Comparison of ENCODE assay signal across 1 cellular context in genomic region chr6:109701774-109702173, GRCh38.
TF ChIP-seq lines count a peak whose summit lies in the region.

No MANE protein-coding gene starts in this region.

TF ChIP-seq in GM23338, 12 proteins besides CTCF, POLR2A, EP300 and RAD21 (continued from another document):
- TF ChIP-seq, protein P1, sequence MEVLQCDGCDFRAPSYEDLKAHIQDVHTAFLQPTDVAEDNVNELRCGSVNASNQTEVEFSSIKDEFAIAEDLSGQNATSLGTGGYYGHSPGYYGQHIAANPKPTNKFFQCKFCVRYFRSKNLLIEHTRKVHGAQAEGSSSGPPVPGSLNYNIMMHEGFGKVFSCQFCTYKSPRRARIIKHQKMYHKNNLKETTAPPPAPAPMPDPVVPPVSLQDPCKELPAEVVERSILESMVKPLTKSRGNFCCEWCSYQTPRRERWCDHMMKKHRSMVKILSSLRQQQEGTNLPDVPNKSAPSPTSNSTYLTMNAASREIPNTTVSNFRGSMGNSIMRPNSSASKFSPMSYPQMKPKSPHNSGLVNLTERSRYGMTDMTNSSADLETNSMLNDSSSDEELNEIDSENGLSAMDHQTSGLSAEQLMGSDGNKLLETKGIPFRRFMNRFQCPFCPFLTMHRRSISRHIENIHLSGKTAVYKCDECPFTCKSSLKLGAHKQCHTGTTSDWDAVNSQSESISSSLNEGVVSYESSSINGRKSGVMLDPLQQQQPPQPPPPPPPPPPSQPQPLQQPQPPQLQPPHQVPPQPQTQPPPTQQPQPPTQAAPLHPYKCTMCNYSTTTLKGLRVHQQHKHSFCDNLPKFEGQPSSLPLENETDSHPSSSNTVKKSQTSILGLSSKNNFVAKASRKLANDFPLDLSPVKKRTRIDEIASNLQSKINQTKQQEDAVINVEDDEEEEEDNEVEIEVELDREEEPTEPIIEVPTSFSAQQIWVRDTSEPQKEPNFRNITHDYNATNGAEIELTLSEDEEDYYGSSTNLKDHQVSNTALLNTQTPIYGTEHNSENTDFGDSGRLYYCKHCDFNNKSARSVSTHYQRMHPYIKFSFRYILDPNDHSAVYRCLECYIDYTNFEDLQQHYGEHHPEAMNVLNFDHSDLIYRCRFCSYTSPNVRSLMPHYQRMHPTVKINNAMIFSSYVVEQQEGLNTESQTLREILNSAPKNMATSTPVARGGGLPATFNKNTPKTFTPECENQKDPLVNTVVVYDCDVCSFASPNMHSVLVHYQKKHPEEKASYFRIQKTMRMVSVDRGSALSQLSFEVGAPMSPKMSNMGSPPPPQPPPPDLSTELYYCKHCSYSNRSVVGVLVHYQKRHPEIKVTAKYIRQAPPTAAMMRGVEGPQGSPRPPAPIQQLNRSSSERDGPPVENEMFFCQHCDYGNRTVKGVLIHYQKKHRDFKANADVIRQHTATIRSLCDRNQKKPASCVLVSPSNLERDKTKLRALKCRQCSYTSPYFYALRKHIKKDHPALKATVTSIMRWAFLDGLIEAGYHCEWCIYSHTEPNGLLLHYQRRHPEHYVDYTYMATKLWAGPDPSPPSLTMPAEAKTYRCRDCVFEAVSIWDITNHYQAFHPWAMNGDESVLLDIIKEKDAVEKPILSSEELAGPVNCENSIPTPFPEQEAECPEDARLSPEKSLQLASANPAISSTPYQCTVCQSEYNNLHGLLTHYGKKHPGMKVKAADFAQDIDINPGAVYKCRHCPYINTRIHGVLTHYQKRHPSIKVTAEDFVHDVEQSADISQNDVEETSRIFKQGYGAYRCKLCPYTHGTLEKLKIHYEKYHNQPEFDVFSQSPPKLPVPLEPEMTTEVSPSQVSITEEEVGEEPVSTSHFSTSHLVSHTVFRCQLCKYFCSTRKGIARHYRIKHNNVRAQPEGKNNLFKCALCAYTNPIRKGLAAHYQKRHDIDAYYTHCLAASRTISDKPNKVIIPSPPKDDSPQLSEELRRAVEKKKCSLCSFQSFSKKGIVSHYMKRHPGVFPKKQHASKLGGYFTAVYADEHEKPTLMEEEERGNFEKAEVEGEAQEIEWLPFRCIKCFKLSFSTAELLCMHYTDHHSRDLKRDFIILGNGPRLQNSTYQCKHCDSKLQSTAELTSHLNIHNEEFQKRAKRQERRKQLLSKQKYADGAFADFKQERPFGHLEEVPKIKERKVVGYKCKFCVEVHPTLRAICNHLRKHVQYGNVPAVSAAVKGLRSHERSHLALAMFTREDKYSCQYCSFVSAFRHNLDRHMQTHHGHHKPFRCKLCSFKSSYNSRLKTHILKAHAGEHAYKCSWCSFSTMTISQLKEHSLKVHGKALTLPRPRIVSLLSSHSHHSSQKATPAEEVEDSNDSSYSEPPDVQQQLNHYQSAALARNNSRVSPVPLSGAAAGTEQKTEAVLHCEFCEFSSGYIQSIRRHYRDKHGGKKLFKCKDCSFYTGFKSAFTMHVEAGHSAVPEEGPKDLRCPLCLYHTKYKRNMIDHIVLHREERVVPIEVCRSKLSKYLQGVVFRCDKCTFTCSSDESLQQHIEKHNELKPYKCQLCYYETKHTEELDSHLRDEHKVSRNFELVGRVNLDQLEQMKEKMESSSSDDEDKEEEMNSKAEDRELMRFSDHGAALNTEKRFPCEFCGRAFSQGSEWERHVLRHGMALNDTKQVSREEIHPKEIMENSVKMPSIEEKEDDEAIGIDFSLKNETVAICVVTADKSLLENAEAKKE (CRISPR knock-in tag; IDR thresholded peaks at IDR 0.05), result no peak
- no peak for TF ChIP-seq ZNF331 (CRISPR knock-in tag; IDR thresholded peaks at IDR 0.05; ENCODE audit: low read depth)
- TF ChIP-seq, protein P2, sequence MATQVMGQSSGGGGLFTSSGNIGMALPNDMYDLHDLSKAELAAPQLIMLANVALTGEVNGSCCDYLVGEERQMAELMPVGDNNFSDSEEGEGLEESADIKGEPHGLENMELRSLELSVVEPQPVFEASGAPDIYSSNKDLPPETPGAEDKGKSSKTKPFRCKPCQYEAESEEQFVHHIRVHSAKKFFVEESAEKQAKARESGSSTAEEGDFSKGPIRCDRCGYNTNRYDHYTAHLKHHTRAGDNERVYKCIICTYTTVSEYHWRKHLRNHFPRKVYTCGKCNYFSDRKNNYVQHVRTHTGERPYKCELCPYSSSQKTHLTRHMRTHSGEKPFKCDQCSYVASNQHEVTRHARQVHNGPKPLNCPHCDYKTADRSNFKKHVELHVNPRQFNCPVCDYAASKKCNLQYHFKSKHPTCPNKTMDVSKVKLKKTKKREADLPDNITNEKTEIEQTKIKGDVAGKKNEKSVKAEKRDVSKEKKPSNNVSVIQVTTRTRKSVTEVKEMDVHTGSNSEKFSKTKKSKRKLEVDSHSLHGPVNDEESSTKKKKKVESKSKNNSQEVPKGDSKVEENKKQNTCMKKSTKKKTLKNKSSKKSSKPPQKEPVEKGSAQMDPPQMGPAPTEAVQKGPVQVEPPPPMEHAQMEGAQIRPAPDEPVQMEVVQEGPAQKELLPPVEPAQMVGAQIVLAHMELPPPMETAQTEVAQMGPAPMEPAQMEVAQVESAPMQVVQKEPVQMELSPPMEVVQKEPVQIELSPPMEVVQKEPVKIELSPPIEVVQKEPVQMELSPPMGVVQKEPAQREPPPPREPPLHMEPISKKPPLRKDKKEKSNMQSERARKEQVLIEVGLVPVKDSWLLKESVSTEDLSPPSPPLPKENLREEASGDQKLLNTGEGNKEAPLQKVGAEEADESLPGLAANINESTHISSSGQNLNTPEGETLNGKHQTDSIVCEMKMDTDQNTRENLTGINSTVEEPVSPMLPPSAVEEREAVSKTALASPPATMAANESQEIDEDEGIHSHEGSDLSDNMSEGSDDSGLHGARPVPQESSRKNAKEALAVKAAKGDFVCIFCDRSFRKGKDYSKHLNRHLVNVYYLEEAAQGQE (IDR thresholded peaks at IDR 0.05; ENCODE audit: unreplicated experiment), result no peak
- no peak for TF ChIP-seq EZH2phosphoT487 (IDR thresholded peaks at IDR 0.05; ENCODE audit: unreplicated experiment)
- no peak for TF ChIP-seq CREB1 (CRISPR knock-in tag; IDR thresholded peaks at IDR 0.05; ENCODE audit: low read depth)
- no peak for TF ChIP-seq JUNB (IDR thresholded peaks at IDR 0.05; ENCODE audit: unreplicated experiment)
- TF ChIP-seq ZNF114 (CRISPR knock-in tag; IDR thresholded peaks at IDR 0.05), result no peak
- TF ChIP-seq, protein P3, sequence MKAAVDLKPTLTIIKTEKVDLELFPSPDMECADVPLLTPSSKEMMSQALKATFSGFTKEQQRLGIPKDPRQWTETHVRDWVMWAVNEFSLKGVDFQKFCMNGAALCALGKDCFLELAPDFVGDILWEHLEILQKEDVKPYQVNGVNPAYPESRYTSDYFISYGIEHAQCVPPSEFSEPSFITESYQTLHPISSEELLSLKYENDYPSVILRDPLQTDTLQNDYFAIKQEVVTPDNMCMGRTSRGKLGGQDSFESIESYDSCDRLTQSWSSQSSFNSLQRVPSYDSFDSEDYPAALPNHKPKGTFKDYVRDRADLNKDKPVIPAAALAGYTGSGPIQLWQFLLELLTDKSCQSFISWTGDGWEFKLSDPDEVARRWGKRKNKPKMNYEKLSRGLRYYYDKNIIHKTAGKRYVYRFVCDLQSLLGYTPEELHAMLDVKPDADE (IDR thresholded peaks at IDR 0.05), result no peak
- no peak for TF ChIP-seq POLR2AphosphoS5 (IDR thresholded peaks at IDR 0.05; ENCODE audit: low read depth)
- TF ChIP-seq EZH2 (IDR thresholded peaks at IDR 0.05; ENCODE audit: low read depth, unreplicated experiment), result no peak
- no peak for TF ChIP-seq STAT1 (IDR thresholded peaks at IDR 0.05; ENCODE audit: unreplicated experiment)
